Comparison of ENCODE assay signal across 18 cellular contexts in genomic region chr1:175818929-175819328, GRCh38.
"Had no signal": no experiment of that assay in that cellular context is flagged by ENCODE, and none has a peak within 500 bp of the region (broad histone marks: within the 10 kb centered on the region; RNA-seq: fewer than 3 reads in every experiment).

No MANE protein-coding gene starts in this region.

- H3K4me1 ChIP-seq: left lung, thyroid gland had no signal

- H3K9me3 ChIP-seq: thyroid gland had no signal

- FAIRE-seq: frontal cortex had no signal

- DNase-seq: activated CD4-positive, alpha-beta T cell treated with anti-CD3 and anti-CD28 coated beads for 48 hours; activated CD4-positive, CD25-positive, alpha-beta regulatory T cell; activated CD8-positive, alpha-beta T cell treated with anti-CD3 and anti-CD28 coated beads for 36 hours; activated naive CD4-positive, alpha-beta T cell; activated naive CD8-positive, alpha-beta T cell treated with anti-CD3 and anti-CD28 coated beads, Interleukin-2, amount 10 ng/mL, durations not matched to agents 7 days and 5 days; activated T-cell treated with anti-CD3 and anti-CD28 coated beads, Interleukin-2, amount 50 U/mL, for 1 hour; effector CD4-positive, alpha-beta T cell; left lung; mammary epithelial cell; midbrain; nephron progenitor cell; nucleus accumbens; stimulated activated CD4-positive, alpha-beta T cell treated with anti-CD3 and anti-CD28 coated beads, Interleukin-12 subunit alpha, Interleukin-12 subunit beta, amount 100 ng/mL, for 4 hours; stimulated activated CD4-positive, alpha-beta T cell treated with anti-CD3 and anti-CD28 coated beads, Interleukin-1b, Interleukin-23, amount 100 ng/mL, for 48 hours; stimulated activated CD8-positive, alpha-beta memory T cell treated with anti-CD3 and anti-CD28 coated beads, Interleukin-4, amount 100 ng/mL, for 48 hours; stimulated activated naive CD4-positive, alpha-beta T cell; thyroid gland had no signal

- H3K4me3 ChIP-seq: left lung, thyroid gland had no signal

- H3K36me3 ChIP-seq: left lung, thyroid gland had no signal

- H3K27ac ChIP-seq: left lung, thyroid gland had no signal

- H3K27me3 ChIP-seq: left lung, thyroid gland had no signal
